In genomic region chr2:27016801-27017325, GRCh38 we compare ENCODE assay signal across 8 cellular contexts. TPM values are rescaled to one million over a fixed set of nuclear protein-coding genes. Genes with fewer than 3 reads are reported as not detected.
DNase-seq lines count a peak whose midpoint lies in the region; ATAC-seq and TF ChIP-seq lines count a peak whose summit lies in the region.

No MANE protein-coding gene starts in this region.

- H3K27me3 Mint-ChIP-seq in GM23338 (ENCODE audit: insufficient read depth, low read depth, poor library complexity): peaks cover 14% of the 10 kb centered on the region
- H3K27me3 Mint-ChIP-seq in activated CD4-positive, alpha-beta memory T cell treated with anti-CD3 and anti-CD28 coated beads for 36 hours: no peaks in the 10 kb centered on the region

- peak; percentile 94 for ATAC-seq in GM23338
- no peak for ATAC-seq in GM18909 (IDR thresholded peaks at IDR 0.05; ENCODE audit: poor library complexity, unreplicated experiment)

- TF ChIP-seq CTCF in GM23338 (conservative IDR thresholded peaks at IDR 0.05; ENCODE audit: low read depth in 2 of 2): peak; percentile 78 to 89

- no peak overlapping the region for H2AFZ ChIP-seq in GM23338

- H3K27ac Mint-ChIP-seq in GM23338: no peak overlapping the region; the same call in 1 of the 2 replicates
- no peak overlapping the region for H3K27ac Mint-ChIP-seq in activated CD4-positive, alpha-beta memory T cell treated with anti-CD3 and anti-CD28 coated beads for 36 hours

- peaks cover 28% of the 10 kb centered on the region for H3K36me3 Mint-ChIP-seq in GM23338 (ENCODE audit: low read depth)
- H3K36me3 Mint-ChIP-seq in activated CD4-positive, alpha-beta memory T cell treated with anti-CD3 and anti-CD28 coated beads for 36 hours: no peaks in the 10 kb centered on the region

- H3K4me3 ChIP-seq in GM23338: no peak overlapping the region

- DNase-seq in AML-193 (lab: John Stamatoyannopoulos, UW) (peak; percentile 36 to 51), GM23338 (ENCODE audit: low spot score) (peak; percentile 97), NCI-H2227 treated with DMSO at 0.1 percent for 48 hours (lab: John Stamatoyannopoulos, UW) (peak; percentile 63), epidermal melanocyte (ENCODE audit: insufficient read length, low spot score) (peak; percentile 58), midbrain (lab: John Stamatoyannopoulos, UW) (peak; percentile 59), substantia nigra (lab: John Stamatoyannopoulos, UW) (peak in 32 of 49 donors; percentile 7 to 67 (median 38))
- peak; percentile 54 for DNase-seq in activated CD4-positive, alpha-beta memory T cell treated with anti-CD3 and anti-CD28 coated beads for 36 hours

- H3K36me3 ChIP-seq in GM23338 (ENCODE audit: insufficient read depth): no peaks in the 10 kb centered on the region

- H3K4me2 ChIP-seq in GM23338: peak overlapping the region; percentile 49; the same call in 1 of the 2 replicates

- CTCF ChIA-PET in activated CD4-positive, alpha-beta memory T cell treated with anti-CD3 and anti-CD28 coated beads for 36 hours (lab: Charles Lee): interaction anchor here (0.6 to 6.4 kb wide), 39 partner anchors 8 to 282 kb away, joined by 3 to 205 read pairs (median 4); partner anchors contain the start of genes AGBL5, MAPRE3, OST4 and TMEM214

- H3F3A ChIP-seq in GM23338 (replicated peaks; ENCODE audit: low read depth): no peaks in the 10 kb centered on the region

- POLR2A ChIA-PET in activated CD4-positive, alpha-beta memory T cell treated with anti-CD3 and anti-CD28 coated beads for 36 hours (lab: Charles Lee): no interaction called here

- intact Hi-C loops in activated CD4-positive, alpha-beta memory T cell treated with anti-CD3 and anti-CD28 coated beads for 36 hours (cut with micrococcal nuclease): loop anchor here (1.0 to 10.0 kb wide), 2 partner anchors 56 to 172 kb away; partner anchors contain the start of gene DPYSL5

- no peaks in the 10 kb centered on the region for H3K27me3 ChIP-seq in GM23338 (ENCODE audit: insufficient read depth)

- H3K4me1 ChIP-seq in GM23338 (ENCODE audit: insufficient read depth): peaks cover 12% of the 10 kb centered on the region

- H3K79me2 ChIP-seq in GM23338 (replicated peaks; ENCODE audit: insufficient read depth): no peaks in the 10 kb centered on the region

- peaks cover 28% of the 10 kb centered on the region for H3K9me3 Mint-ChIP-seq in GM23338
- no peaks in the 10 kb centered on the region for H3K9me3 Mint-ChIP-seq in activated CD4-positive, alpha-beta memory T cell treated with anti-CD3 and anti-CD28 coated beads for 36 hours

- H3K4me3 Mint-ChIP-seq in GM23338: no peak overlapping the region
- no peak overlapping the region for H3K4me3 Mint-ChIP-seq in activated CD4-positive, alpha-beta memory T cell treated with anti-CD3 and anti-CD28 coated beads for 36 hours

- no peaks in the 10 kb centered on the region; the same call in 1 of the 2 replicates for H4K20me1 ChIP-seq in GM23338 (replicated peaks; ENCODE audit: insufficient read depth)

- H3K9me2 ChIP-seq in GM23338 (ENCODE audit: insufficient read depth): no peaks in the 10 kb centered on the region

- H3K27ac ChIP-seq in GM23338 (ENCODE audit: low read depth) (no peak overlapping the region), substantia nigra (ENCODE audit: low read depth, low read length, poor library complexity, severe bottlenecking) (no peak overlapping the region)

- H3K4me1 Mint-ChIP-seq in GM23338: peaks cover 18% of the 10 kb centered on the region
- H3K4me1 Mint-ChIP-seq in activated CD4-positive, alpha-beta memory T cell treated with anti-CD3 and anti-CD28 coated beads for 36 hours (ENCODE audit: low read depth): no peaks in the 10 kb centered on the region

TF ChIP-seq in GM23338, 12 proteins besides CTCF, POLR2A, EP300 and RAD21:
- no peak for TF ChIP-seq ZNF331 (CRISPR knock-in tag; IDR thresholded peaks at IDR 0.05; ENCODE audit: low read depth)
- no peak for TF ChIP-seq EZH2phosphoT487 (IDR thresholded peaks at IDR 0.05; ENCODE audit: unreplicated experiment)
- TF ChIP-seq EZH2 (IDR thresholded peaks at IDR 0.05; ENCODE audit: low read depth, unreplicated experiment): no peak
- no peak for TF ChIP-seq NANOG (IDR thresholded peaks at IDR 0.05; ENCODE audit: borderline replicate concordance)
- TF ChIP-seq POLR2AphosphoS5 (IDR thresholded peaks at IDR 0.05; ENCODE audit: low read depth): no peak
- no peak for TF ChIP-seq CREB1 (CRISPR knock-in tag; IDR thresholded peaks at IDR 0.05; ENCODE audit: low read depth)

RNA-seq across cellular contexts. Expression of gene TMEM214, which starts 15.9 kb away (rescaled TPM):
- 34.2 and 36.5 TPM in 2 replicates for total RNA-seq in GM23338 (2014; rRNA removed; shearing (Covaris generic))
- polyA plus RNA-seq in GM23338 (2016; fragmentation: Nextera tagmentation; extraction: Ambion mirVana): 16.2 and 18.4 TPM in 2 replicates
- total RNA-seq in activated CD4-positive, alpha-beta memory T cell treated with anti-CD3 and anti-CD28 coated beads for 36 hours: 10 to 100 TPM; 52.4 to 60.1 TPM

RNA-seq across cellular contexts. Expression of gene AGBL5, which starts 34.6 kb away (rescaled TPM):
- 31.3 and 32.9 TPM in 2 replicates for total RNA-seq in GM23338 (2014; rRNA removed; shearing (Covaris generic))
- 17.9 and 18.5 TPM in 2 replicates for polyA plus RNA-seq in GM23338 (2016; fragmentation: Nextera tagmentation; extraction: Ambion mirVana)
- total RNA-seq in activated CD4-positive, alpha-beta memory T cell treated with anti-CD3 and anti-CD28 coated beads for 36 hours: 10 to 100 TPM; 12.9 to 14.1 TPM

RNA-seq across cellular contexts. Expression of gene MAPRE3, which starts 46.4 kb away (rescaled TPM):
- 3.7 and 4.5 TPM in 2 replicates for total RNA-seq in GM23338 (2014; rRNA removed; shearing (Covaris generic))
- polyA plus RNA-seq in GM23338 (2016; fragmentation: Nextera tagmentation; extraction: Ambion mirVana): 3.3 and 3.5 TPM in 2 replicates
- total RNA-seq in activated CD4-positive, alpha-beta memory T cell treated with anti-CD3 and anti-CD28 coated beads for 36 hours: 1 to 10 TPM; 4.4 TPM

RNA-seq across cellular contexts. Expression of gene OST4, which starts 54.6 kb away (rescaled TPM):
- total RNA-seq in GM23338 (2014; rRNA removed; shearing (Covaris generic)): 155 and 226 TPM in 2 replicates
- polyA plus RNA-seq in GM23338 (2016; fragmentation: Nextera tagmentation; extraction: Ambion mirVana): 568 and 617 TPM in 2 replicates
- total RNA-seq in activated CD4-positive, alpha-beta memory T cell treated with anti-CD3 and anti-CD28 coated beads for 36 hours: 100 to 1,000 TPM; 307 to 310 TPM

Comparison
In these comparisons a context has a peak if more than half of its experiments do, and no peak if none do; other contexts are left out.
1. DNase-seq: peak in every context shown above with its lines; median percentile 97 in GM23338; 63 in NCI-H2227 treated with DMSO at 0.1 percent for 48 hours; 59 in midbrain; 58 in epidermal melanocyte; 54 in activated CD4-positive, alpha-beta memory T cell treated with anti-CD3 and anti-CD28 coated beads for 36 hours; 44 in AML-193; 38 in substantia nigra.